ENCODE assay signal across 15 cellular contexts in the genomic region with DNA sequence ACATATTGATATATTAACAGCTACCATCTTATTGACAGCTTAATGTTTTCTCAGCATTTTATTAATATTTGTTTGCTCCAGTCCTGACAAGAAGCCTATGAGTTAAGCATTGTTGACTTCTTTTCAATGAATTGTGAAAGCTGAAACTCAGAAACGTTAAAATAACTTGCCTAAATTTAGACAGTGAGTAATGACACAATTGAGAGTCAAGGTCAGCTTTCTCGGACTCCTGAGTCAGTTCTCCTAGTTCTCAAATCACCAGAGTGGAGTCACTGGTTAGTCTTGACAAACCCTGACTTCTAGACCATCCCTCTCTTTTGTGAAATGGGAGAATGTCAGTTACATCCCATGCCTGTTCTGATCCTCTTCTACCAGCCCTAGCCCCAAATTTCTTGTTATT.
DNase-seq lines count a peak whose midpoint lies in the region; ATAC-seq and TF ChIP-seq lines count a peak whose summit lies in the region.
"Had no signal": no experiment of that assay in that cellular context is flagged by ENCODE, and none has a peak within 500 bp of the region (broad histone marks: within the 10 kb centered on the region; RNA-seq: fewer than 3 reads in every experiment).

No MANE protein-coding gene starts in this region.

- intact Hi-C loops in Right ventricle myocardium superior (cut with DNase I): no loop called here
- intact Hi-C loops in posterior cingulate gyrus (cut with DNase I): no loop called here

- TF ChIP-seq CTCF in GM13977 (IDR thresholded peaks at IDR 0.05; ENCODE audit: extremely low read depth, insufficient read depth, missing control alignments): no peak

- in situ Hi-C loops in GM13977 (cut with MboI; ENCODE audit: low pct_unique_long_range_greater_than_20kb, low sequenced_read_pairs, unreplicated experiment): no loop called here

- peak; percentile 81 for ATAC-seq in GM19438 (IDR thresholded peaks at IDR 0.05; ENCODE audit: low read depth, unreplicated experiment)
- peak; percentile 77 for ATAC-seq in HG02763 (IDR thresholded peaks at IDR 0.05; ENCODE audit: unreplicated experiment)
- ATAC-seq in HG03520 (IDR thresholded peaks at IDR 0.05; ENCODE audit: unreplicated experiment): peak; percentile 84
- ATAC-seq in Right ventricle myocardium superior (ENCODE audit: poor library complexity): no peak
- ATAC-seq: naive thymus-derived CD8-positive, alpha-beta T cell had no signal

- DNase-seq in GM13977 (ENCODE audit: low spot score): peak; percentile 13
- no peak for DNase-seq in GM03348 (ENCODE audit: low spot score)
- no peak for DNase-seq in HCEC 1CT
- no peak for DNase-seq in Right ventricle myocardium superior
- DNase-seq in posterior cingulate gyrus: no peak
- DNase-seq: adrenal gland; DMS79; dorsolateral prefrontal cortex; foreskin melanocyte; kidney; naive thymus-derived CD8-positive, alpha-beta T cell; SHP77 treated with DMSO at 0.1 percent for 48 hours had no signal
